Comparison of ENCODE assay signal across 1 cellular context in the genomic region with DNA sequence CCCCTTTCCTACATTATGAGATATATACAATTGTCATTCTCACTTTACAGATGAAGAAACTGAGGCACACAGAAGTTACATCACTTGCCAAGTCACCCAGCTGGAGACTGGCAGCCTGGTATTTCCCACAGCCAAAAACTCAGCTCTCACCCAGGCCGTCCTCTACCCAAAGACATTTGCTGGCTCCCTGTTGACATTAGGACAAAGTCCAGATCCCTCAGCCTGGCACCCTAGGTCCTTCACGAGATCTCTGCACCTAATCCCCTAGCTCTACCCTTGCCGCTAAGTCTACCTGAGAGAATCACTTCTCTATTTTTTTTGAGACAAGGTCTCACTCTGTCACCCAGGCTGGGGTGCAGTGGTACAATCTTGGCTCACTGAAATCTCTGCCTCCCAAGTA.
A peak's percentile ranks its signal among the peaks of the same experiment; 100 is the strongest.
TF ChIP-seq lines count a peak whose summit lies in the region.

No MANE protein-coding gene starts in this region.

TF ChIP-seq in HepG2, 621 proteins besides CTCF, POLR2A, EP300 and RAD21:
- TF ChIP-seq, protein P1, sequence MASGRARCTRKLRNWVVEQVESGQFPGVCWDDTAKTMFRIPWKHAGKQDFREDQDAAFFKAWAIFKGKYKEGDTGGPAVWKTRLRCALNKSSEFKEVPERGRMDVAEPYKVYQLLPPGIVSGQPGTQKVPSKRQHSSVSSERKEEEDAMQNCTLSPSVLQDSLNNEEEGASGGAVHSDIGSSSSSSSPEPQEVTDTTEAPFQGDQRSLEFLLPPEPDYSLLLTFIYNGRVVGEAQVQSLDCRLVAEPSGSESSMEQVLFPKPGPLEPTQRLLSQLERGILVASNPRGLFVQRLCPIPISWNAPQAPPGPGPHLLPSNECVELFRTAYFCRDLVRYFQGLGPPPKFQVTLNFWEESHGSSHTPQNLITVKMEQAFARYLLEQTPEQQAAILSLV (CRISPR knock-in tag; IDR thresholded peaks at IDR 0.05; ENCODE audit: borderline replicate concordance): no peak
- TF ChIP-seq FOXA3 (CRISPR knock-in tag; IDR thresholded peaks at IDR 0.05): peak; percentile 43; the same call in 1 of the 2 replicates
- TF ChIP-seq, protein P2, sequence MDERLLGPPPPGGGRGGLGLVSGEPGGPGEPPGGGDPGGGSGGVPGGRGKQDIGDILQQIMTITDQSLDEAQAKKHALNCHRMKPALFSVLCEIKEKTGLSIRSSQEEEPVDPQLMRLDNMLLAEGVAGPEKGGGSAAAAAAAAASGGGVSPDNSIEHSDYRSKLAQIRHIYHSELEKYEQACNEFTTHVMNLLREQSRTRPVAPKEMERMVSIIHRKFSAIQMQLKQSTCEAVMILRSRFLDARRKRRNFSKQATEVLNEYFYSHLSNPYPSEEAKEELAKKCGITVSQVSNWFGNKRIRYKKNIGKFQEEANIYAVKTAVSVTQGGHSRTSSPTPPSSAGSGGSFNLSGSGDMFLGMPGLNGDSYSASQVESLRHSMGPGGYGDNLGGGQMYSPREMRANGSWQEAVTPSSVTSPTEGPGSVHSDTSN (CRISPR knock-in tag; IDR thresholded peaks at IDR 0.05): no peak
